In the genomic region with DNA sequence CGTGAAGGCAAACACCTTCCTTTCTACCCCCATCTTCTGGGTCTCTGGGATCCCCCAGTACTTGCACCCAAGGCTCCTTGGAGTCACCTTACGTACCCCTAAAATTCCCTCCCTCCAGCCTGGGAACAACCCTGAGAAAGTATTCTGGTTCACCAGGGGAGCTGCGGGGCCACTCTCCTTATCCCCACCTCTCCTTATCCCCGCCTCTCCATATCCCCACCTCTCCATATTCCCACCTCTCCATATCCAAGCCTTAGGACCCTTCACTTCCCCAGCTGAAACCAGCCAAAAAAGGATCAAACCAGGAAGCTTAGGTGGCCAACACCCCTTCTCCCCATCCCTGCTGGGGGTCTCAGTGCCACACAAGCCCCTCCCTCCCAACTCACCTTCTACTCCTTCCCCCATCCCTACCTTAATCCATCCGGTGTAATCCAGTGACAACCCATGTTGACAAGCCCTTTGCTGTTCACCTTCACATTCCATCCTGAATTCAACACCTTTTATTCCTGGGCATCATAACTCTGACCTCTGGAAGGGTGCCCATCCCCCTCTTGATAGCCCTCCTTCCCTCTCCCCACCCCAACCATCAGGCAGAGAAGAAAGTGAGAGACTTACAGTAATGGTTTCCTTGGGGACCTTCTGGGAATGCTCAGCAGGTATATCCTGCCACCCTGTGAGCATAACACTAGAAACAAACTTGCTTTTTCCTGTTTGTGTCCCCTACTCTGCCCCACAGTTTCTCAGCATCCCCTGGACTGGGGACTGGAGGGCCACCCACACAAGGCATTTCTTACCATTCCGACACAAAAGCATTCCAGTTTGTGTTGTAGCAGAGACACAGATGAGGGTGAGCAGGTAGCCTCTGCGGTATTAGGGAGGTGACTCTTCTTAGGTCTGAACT, we compare ENCODE assay signal across 17 cellular contexts. TPM values are rescaled to one million over a fixed set of nuclear protein-coding genes. Genes with fewer than 3 reads are reported as not detected.
DNase-seq lines count a peak whose midpoint lies in the region; ATAC-seq and TF ChIP-seq lines count a peak whose summit lies in the region.
"Had no signal": no experiment of that assay in that cellular context is flagged by ENCODE, and none has a peak within 500 bp of the region (broad histone marks: within the 10 kb centered on the region; RNA-seq: fewer than 3 reads in every experiment).

No MANE protein-coding gene starts in this region.

- no peak for DNase-seq in activated CD4-positive, alpha-beta T cell treated with anti-CD3 and anti-CD28 coated beads for 36 hours
- no peak for DNase-seq in activated CD4-positive, alpha-beta T cell treated with anti-CD3 and anti-CD28 coated beads, Interleukin-2, amount 50 U/mL, for 4 hours
- DNase-seq in T-helper 17 cell: no peak
- DNase-seq in endothelial cell (ENCODE audit: low spot score): no peak
- DNase-seq in neural progenitor cell (ENCODE audit: low spot score): no peak
- DNase-seq in erythroblast (lab: John Stamatoyannopoulos, UW): no peak
- no peak for DNase-seq in NCI-H1694 (lab: John Stamatoyannopoulos, UW)
- DNase-seq: effector memory CD4-positive, alpha-beta T cell; foreskin keratinocyte; KBM-7; sigmoid colon; SK-N-SH; stimulated activated naive CD4-positive, alpha-beta T cell treated with Interleukin-2 at 50 U/mL for 16 hours; WERI-Rb-1 had no signal

- H3K4me3 ChIP-seq in neural progenitor cell: peak overlapping the region; percentile 100
- H3K4me3 ChIP-seq: body of pancreas had no signal

- H3F3A ChIP-seq in neural progenitor cell (ENCODE audit: low read depth): peaks cover 43% of the 10 kb centered on the region

- H3K27ac ChIP-seq in neural progenitor cell: no peak overlapping the region
- H3K27ac ChIP-seq: body of pancreas, foreskin keratinocyte, sigmoid colon, WERI-Rb-1 had no signal

- no peak overlapping the region for H3K9ac ChIP-seq in neural progenitor cell
- H3K9ac ChIP-seq: SK-N-SH had no signal

- peaks cover 40% of the 10 kb centered on the region for H3K4me1 ChIP-seq in neural progenitor cell
- H3K4me1 ChIP-seq: foreskin keratinocyte had no signal

- no peaks in the 10 kb centered on the region for H3K36me3 Mint-ChIP-seq in activated CD4-positive, alpha-beta T cell treated with anti-CD3 and anti-CD28 coated beads for 36 hours (ENCODE audit: low read depth)
- H3K36me3 Mint-ChIP-seq in T-helper 17 cell (ENCODE audit: low read depth): peaks cover 5% of the 10 kb centered on the region
- H3K36me3 Mint-ChIP-seq in endothelial cell (ENCODE audit: low read depth, unreplicated experiment): peaks cover 19% of the 10 kb centered on the region
- H3K36me3 Mint-ChIP-seq in neural progenitor cell: peaks cover 35% of the 10 kb centered on the region

- peaks cover 23% of the 10 kb centered on the region for H4K20me1 ChIP-seq in neural progenitor cell (ENCODE audit: low read depth)

- no peak overlapping the region for H2AFZ ChIP-seq in neural progenitor cell (replicated peaks)

- intact Hi-C loops in activated CD4-positive, alpha-beta T cell treated with anti-CD3 and anti-CD28 coated beads for 36 hours (cut with DNase I, micrococcal nuclease): no loop called here

- TF ChIP-seq CTCF in endothelial cell (IDR thresholded peaks at IDR 0.05; ENCODE audit: unreplicated experiment) (no peak), neural progenitor cell (IDR thresholded peaks at IDR 0.05) (no peak)

- CTCF ChIA-PET in activated CD4-positive, alpha-beta T cell treated with anti-CD3 and anti-CD28 coated beads for 36 hours (lab: Charles Lee): interaction anchor here (1.4 kb wide), 1 partner anchor 13 kb away, joined by 4 read pairs; no protein-coding TSS in a partner anchor

- H3K9me3 ChIP-seq in T-helper 17 cell (ENCODE audit: control insufficient read depth, low read length, poor library complexity, severe bottlenecking) (no peaks in the 10 kb centered on the region), neural progenitor cell (ENCODE audit: low read depth) (no peaks in the 10 kb centered on the region)
- H3K9me3 ChIP-seq: body of pancreas, sigmoid colon, SK-N-SH had no signal

- no peaks in the 10 kb centered on the region for H3K9me3 Mint-ChIP-seq in activated CD4-positive, alpha-beta T cell treated with anti-CD3 and anti-CD28 coated beads for 36 hours (ENCODE audit: low read depth)
- H3K9me3 Mint-ChIP-seq in endothelial cell (ENCODE audit: unreplicated experiment) (no peaks in the 10 kb centered on the region), neural progenitor cell (peaks cover 3% of the 10 kb centered on the region)

- POLR2A ChIA-PET in activated CD4-positive, alpha-beta T cell treated with anti-CD3 and anti-CD28 coated beads for 36 hours (lab: Charles Lee): no interaction called here

- peaks cover 45% of the 10 kb centered on the region for H3K79me2 ChIP-seq in neural progenitor cell (ENCODE audit: low read depth)

- peak overlapping the region; percentile 100 for H3K4me2 ChIP-seq in neural progenitor cell

- no peak for TF ChIP-seq POLR2A in erythroblast (IDR thresholded peaks at IDR 0.05; ENCODE audit: low read length)

- H3K27me3 ChIP-seq in neural progenitor cell: no peaks in the 10 kb centered on the region
- H3K27me3 ChIP-seq: body of pancreas had no signal

- no peak for ATAC-seq in activated CD4-positive, alpha-beta T cell treated with anti-CD3 and anti-CD28 coated beads for 36 hours
- no peak for ATAC-seq in T-helper 17 cell
- ATAC-seq in HG03139 (IDR thresholded peaks at IDR 0.05; ENCODE audit: unreplicated experiment): no peak
- ATAC-seq: body of pancreas, foreskin keratinocyte had no signal

- no peak overlapping the region for H3K27ac Mint-ChIP-seq in activated CD4-positive, alpha-beta T cell treated with anti-CD3 and anti-CD28 coated beads for 36 hours
- peak overlapping the region; percentile 67 for H3K27ac Mint-ChIP-seq in T-helper 17 cell
- peak overlapping the region; percentile 85 for H3K27ac Mint-ChIP-seq in endothelial cell (ENCODE audit: unreplicated experiment)
- peak overlapping the region; percentile 98 for H3K27ac Mint-ChIP-seq in neural progenitor cell

- H3K36me3 ChIP-seq in neural progenitor cell: no peaks in the 10 kb centered on the region
- H3K36me3 ChIP-seq: sigmoid colon had no signal

- peak overlapping the region; percentile 59 for H3K4me3 Mint-ChIP-seq in activated CD4-positive, alpha-beta T cell treated with anti-CD3 and anti-CD28 coated beads for 36 hours
- peak overlapping the region; percentile 88 for H3K4me3 Mint-ChIP-seq in T-helper 17 cell
- H3K4me3 Mint-ChIP-seq in endothelial cell (ENCODE audit: unreplicated experiment): peak overlapping the region; percentile 87
- peak overlapping the region; percentile 97 for H3K4me3 Mint-ChIP-seq in neural progenitor cell

- peaks cover 66% of the 10 kb centered on the region for H3K27me3 Mint-ChIP-seq in activated CD4-positive, alpha-beta T cell treated with anti-CD3 and anti-CD28 coated beads for 36 hours
- H3K27me3 Mint-ChIP-seq in T-helper 17 cell (peaks cover 84% of the 10 kb centered on the region), endothelial cell (ENCODE audit: unreplicated experiment) (peaks cover 29% of the 10 kb centered on the region), neural progenitor cell (ENCODE audit: insufficient read depth, low read depth) (peaks cover 15% of the 10 kb centered on the region)

- H3K4me1 Mint-ChIP-seq in activated CD4-positive, alpha-beta T cell treated with anti-CD3 and anti-CD28 coated beads for 36 hours: peaks cover 16% of the 10 kb centered on the region
- H3K4me1 Mint-ChIP-seq in T-helper 17 cell (peaks cover 21% of the 10 kb centered on the region), endothelial cell (ENCODE audit: unreplicated experiment) (peaks cover 31% of the 10 kb centered on the region), neural progenitor cell (peaks cover 64% of the 10 kb centered on the region)

RNA-seq across cellular contexts. Expression of gene MSI1, which starts 1.6 kb away (rescaled TPM):
- total RNA-seq in activated CD4-positive, alpha-beta T cell treated with anti-CD3 and anti-CD28 coated beads for 36 hours: 1 to 10 TPM in 1 of 2 experiments, under 1 TPM in 1; 0.96 to 1.3 TPM
- total RNA-seq in T-helper 17 cell (not detected), endothelial cell (ENCODE audit: unreplicated experiment) (27.6 TPM), neural progenitor cell (ENCODE audit: low replicate concordance) (40.2 and 48.6 TPM in 2 replicates)
- total RNA-seq: foreskin keratinocyte had no signal

RNA-seq across cellular contexts. Expression of gene PLA2G1B, which starts 43.0 kb away (rescaled TPM):
- total RNA-seq in activated CD4-positive, alpha-beta T cell treated with anti-CD3 and anti-CD28 coated beads for 36 hours: under 1 TPM in 1 of 2 experiments, not detected in 1; 0.51 TPM
- total RNA-seq in T-helper 17 cell (not detected), endothelial cell (ENCODE audit: unreplicated experiment) (not detected), neural progenitor cell (ENCODE audit: low replicate concordance) (not detected in 2 replicates)
- total RNA-seq: A172, foreskin keratinocyte, sigmoid colon had no signal

Comparison
In these comparisons a context has a peak if more than half of its experiments do, and no peak if none do; other contexts are left out.
1. RNA of gene MSI1, which starts 1.6 kb away (total RNA-seq): 40.2 to 48.6 TPM in neural progenitor cell and 27.6 TPM in endothelial cell (single experiment); 0.96 to 1.3 TPM in activated CD4-positive, alpha-beta T cell treated with anti-CD3 and anti-CD28 coated beads for 36 hours and not detected in T-helper 17 cell; every median in the first group is over 10 times any median in the second.
2. Peak in every context shown above with its lines, with median percentiles within 50 percentile points of each other: H3K4me3 Mint-ChIP-seq.